In the genomic region with DNA sequence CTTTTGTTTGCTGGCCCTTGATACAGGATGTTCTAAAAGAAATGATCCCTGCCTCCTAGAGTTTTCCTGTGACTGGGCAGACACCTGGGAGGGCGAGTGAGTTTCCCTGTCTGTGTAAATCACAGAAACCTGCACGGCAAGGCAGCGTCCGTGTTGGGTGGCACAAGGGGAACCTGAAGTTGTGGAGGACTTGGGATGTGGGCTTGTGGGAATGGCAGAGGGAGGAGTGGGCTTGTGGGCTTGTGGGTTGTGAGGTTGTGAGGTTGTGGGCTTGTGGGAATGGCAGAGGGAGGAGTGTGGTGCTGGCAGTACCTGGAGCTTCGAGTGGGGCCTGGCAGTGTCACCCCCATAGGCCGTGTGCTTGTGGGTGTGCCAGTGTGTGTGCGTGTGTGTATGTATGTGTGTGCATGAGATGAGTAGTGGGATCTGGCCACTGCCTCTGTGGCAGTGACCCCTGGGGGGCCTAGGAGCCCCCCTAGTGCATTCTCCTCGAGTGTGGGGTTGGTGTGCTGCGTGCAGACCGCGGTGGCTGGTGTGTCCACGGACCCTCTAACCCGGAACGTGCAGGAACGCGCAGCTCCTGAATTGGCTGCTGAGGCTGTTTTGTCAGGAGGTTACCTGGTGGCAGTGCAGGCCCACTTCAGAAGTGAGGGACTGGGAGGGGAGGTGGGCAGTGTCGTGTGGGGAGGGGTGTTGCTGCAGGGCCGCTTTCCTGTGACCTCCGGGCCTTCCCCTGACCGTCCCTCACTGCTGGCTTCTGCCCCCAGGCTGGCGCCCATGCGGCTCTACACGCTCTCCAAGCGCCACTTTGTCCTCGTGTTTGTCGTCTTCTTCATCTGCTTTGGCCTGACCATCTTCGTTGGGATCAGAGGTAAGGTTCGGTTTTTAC, we compare ENCODE assay signal across 15 cellular contexts. TPM values are rescaled to one million over a fixed set of nuclear protein-coding genes. Genes with fewer than 3 reads are reported as not detected.
DNase-seq lines count a peak whose midpoint lies in the region; ATAC-seq and TF ChIP-seq lines count a peak whose summit lies in the region.
"Had no signal": no experiment of that assay in that cellular context is flagged by ENCODE, and none has a peak within 500 bp of the region (broad histone marks: within the 10 kb centered on the region; RNA-seq: fewer than 3 reads in every experiment).

No MANE protein-coding gene starts in this region.

- ATAC-seq in CD4-positive, alpha-beta T cell (ENCODE audit: poor library complexity), result no peak
- ATAC-seq in effector memory CD8-positive, alpha-beta T cell (replicated peaks), result no peak

- no peaks in the 10 kb centered on the region for H3K27me3 ChIP-seq in CD4-positive, alpha-beta T cell (ENCODE audit: control insufficient read depth, insufficient read depth, low read length)
- H3K27me3 ChIP-seq: brain microvascular endothelial cell had no signal

- H3K27ac ChIP-seq in CD4-positive, alpha-beta T cell (ENCODE audit: low read depth, low read length), result no peak overlapping the region
- H3K27ac ChIP-seq: brain microvascular endothelial cell had no signal

- TF ChIP-seq CTCF in CD4-positive, alpha-beta T cell (IDR thresholded peaks at IDR 0.05), result no peak
- no peak for TF ChIP-seq CTCF in nephron progenitor cell (IDR thresholded peaks at IDR 0.05)

- no peaks in the 10 kb centered on the region for H3K27me3 Mint-ChIP-seq in CD4-positive, alpha-beta T cell
- H3K27me3 Mint-ChIP-seq in IgD-negative memory B cell, result no peaks in the 10 kb centered on the region
- no peaks in the 10 kb centered on the region for H3K27me3 Mint-ChIP-seq in effector memory CD8-positive, alpha-beta T cell
- peaks cover 5% of the 10 kb centered on the region for H3K27me3 Mint-ChIP-seq in nephron progenitor cell (ENCODE audit: low read depth, poor library complexity)

- no peaks in the 10 kb centered on the region for H3K9me3 Mint-ChIP-seq in CD4-positive, alpha-beta T cell
- H3K9me3 Mint-ChIP-seq in IgD-negative memory B cell (peaks cover 0 to 3% (median 0%) of the 10 kb centered on the region in 3 donors), nephron progenitor cell (peaks cover 19% of the 10 kb centered on the region)
- H3K9me3 Mint-ChIP-seq in effector memory CD8-positive, alpha-beta T cell, result no peaks in the 10 kb centered on the region

- peak overlapping the region; percentile 34 for H3K4me3 Mint-ChIP-seq in CD4-positive, alpha-beta T cell
- H3K4me3 Mint-ChIP-seq in IgD-negative memory B cell, result peak overlapping the region in 1 of 4 donors; percentile 78
- peak overlapping the region; percentile 83 to 87 for H3K4me3 Mint-ChIP-seq in effector memory CD8-positive, alpha-beta T cell
- H3K4me3 Mint-ChIP-seq in nephron progenitor cell, result no peak overlapping the region

- no peaks in the 10 kb centered on the region for H3K9me3 ChIP-seq in CD4-positive, alpha-beta T cell (ENCODE audit: control insufficient read depth, low read length)

- POLR2A ChIA-PET in CD4-positive, alpha-beta T cell (lab: Charles Lee), result no interaction called here

- peaks cover 55% of the 10 kb centered on the region for H3K36me3 Mint-ChIP-seq in CD4-positive, alpha-beta T cell (ENCODE audit: low read depth)
- H3K36me3 Mint-ChIP-seq in IgD-negative memory B cell (peaks cover 8% of the 10 kb centered on the region), nephron progenitor cell (ENCODE audit: low read depth) (peaks cover 43% of the 10 kb centered on the region)
- peaks cover 38% of the 10 kb centered on the region for H3K36me3 Mint-ChIP-seq in effector memory CD8-positive, alpha-beta T cell (ENCODE audit: insufficient read depth)

- peaks cover 62% of the 10 kb centered on the region for H3K4me1 Mint-ChIP-seq in CD4-positive, alpha-beta T cell (ENCODE audit: low read depth)
- peaks cover 18 to 22% (median 19%) of the 10 kb centered on the region in 3 donors for H3K4me1 Mint-ChIP-seq in IgD-negative memory B cell
- H3K4me1 Mint-ChIP-seq in effector memory CD8-positive, alpha-beta T cell (ENCODE audit: low read depth in 2 of 2), result peaks cover 55 to 77% of the 10 kb centered on the region in 2 donors
- peaks cover 33% of the 10 kb centered on the region for H3K4me1 Mint-ChIP-seq in nephron progenitor cell

- peak overlapping the region; percentile 47 for H3K27ac Mint-ChIP-seq in CD4-positive, alpha-beta T cell
- H3K27ac Mint-ChIP-seq in IgD-negative memory B cell (peak overlapping the region in 2 of 3 donors; percentile 73 to 98), nephron progenitor cell (peak overlapping the region; percentile 55)
- H3K27ac Mint-ChIP-seq in effector memory CD8-positive, alpha-beta T cell, result peak overlapping the region; percentile 91 to 96

- intact Hi-C loops in CD4-positive, alpha-beta T cell (cut with DNase I, micrococcal nuclease), result no loop called here

- DNase-seq in CD4-positive, alpha-beta T cell, result no peak
- DNase-seq in effector memory CD8-positive, alpha-beta T cell, result no peak
- DNase-seq in nephron progenitor cell (no peak), HPDE6-E6E7 (ENCODE audit: extremely low spot score) (no peak), ureter (ENCODE audit: low spot score) (no peak), RPMI8226 (no peak), DMS53 (lab: John Stamatoyannopoulos, UW) (no peak)
- DNase-seq: activated CD4-positive, alpha-beta T cell treated with anti-CD3 and anti-CD28 coated beads, Interleukin-2, amount 50 U/mL, for 48 hours; brain microvascular endothelial cell; KBM-7; mammary epithelial cell; NCI-H1417; occipital lobe; stimulated activated naive CD4-positive, alpha-beta T cell had no signal

- CTCF ChIA-PET in CD4-positive, alpha-beta T cell (lab: Charles Lee), result no interaction called here

RNA-seq across cellular contexts. Expression of gene TMEM181, which starts 13.0 kb away (rescaled TPM):
- total RNA-seq in CD4-positive, alpha-beta T cell, result 10 to 100 TPM; 10.2 to 10.9 TPM
- 2.2 TPM for polyA plus RNA-seq in IgD-negative memory B cell
- 38.3 TPM for total RNA-seq in ureter
